Comparison of ENCODE assay signal across 2 cellular contexts in genomic region chr2:39531220-39531777, GRCh38.
TF ChIP-seq lines count a peak whose summit lies in the region.

No MANE protein-coding gene starts in this region.

TF ChIP-seq in SK-N-SH, 30 proteins besides CTCF, POLR2A, EP300 and RAD21 (continued from another document):
- TF ChIP-seq GATA2 (CRISPR knock-in tag; IDR thresholded peaks at IDR 0.05), result no peak
- no peak for TF ChIP-seq POLR2AphosphoS5 (IDR thresholded peaks at IDR 0.05; ENCODE audit: low read depth, low read length)
- no peak for TF ChIP-seq REST (IDR thresholded peaks at IDR 0.05; ENCODE audit: low read depth, low read length)
- TF ChIP-seq RFX5 (IDR thresholded peaks at IDR 0.05; ENCODE audit: low read length), result no peak

TF ChIP-seq in SK-N-SH treated with all-trans-retinoic acid at 6 μM for 48 hours, 23 proteins besides CTCF, POLR2A, EP300 and RAD21 (continued from another document):
- TF ChIP-seq, protein P1, sequence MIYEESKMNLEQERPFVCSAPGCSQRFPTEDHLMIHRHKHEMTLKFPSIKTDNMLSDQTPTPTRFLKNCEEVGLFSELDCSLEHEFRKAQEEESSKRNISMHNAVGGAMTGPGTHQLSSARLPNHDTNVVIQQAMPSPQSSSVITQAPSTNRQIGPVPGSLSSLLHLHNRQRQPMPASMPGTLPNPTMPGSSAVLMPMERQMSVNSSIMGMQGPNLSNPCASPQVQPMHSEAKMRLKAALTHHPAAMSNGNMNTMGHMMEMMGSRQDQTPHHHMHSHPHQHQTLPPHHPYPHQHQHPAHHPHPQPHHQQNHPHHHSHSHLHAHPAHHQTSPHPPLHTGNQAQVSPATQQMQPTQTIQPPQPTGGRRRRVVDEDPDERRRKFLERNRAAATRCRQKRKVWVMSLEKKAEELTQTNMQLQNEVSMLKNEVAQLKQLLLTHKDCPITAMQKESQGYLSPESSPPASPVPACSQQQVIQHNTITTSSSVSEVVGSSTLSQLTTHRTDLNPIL (CRISPR knock-in tag; IDR thresholded peaks at IDR 0.05; ENCODE audit: low read depth), result no peak
- TF ChIP-seq GLIS3 (CRISPR knock-in tag; IDR thresholded peaks at IDR 0.05), result no peak
- TF ChIP-seq ZNF565 (CRISPR knock-in tag; conservative IDR thresholded peaks at IDR 0.05; ENCODE audit: low read depth), result no peak
- TF ChIP-seq, protein P2, sequence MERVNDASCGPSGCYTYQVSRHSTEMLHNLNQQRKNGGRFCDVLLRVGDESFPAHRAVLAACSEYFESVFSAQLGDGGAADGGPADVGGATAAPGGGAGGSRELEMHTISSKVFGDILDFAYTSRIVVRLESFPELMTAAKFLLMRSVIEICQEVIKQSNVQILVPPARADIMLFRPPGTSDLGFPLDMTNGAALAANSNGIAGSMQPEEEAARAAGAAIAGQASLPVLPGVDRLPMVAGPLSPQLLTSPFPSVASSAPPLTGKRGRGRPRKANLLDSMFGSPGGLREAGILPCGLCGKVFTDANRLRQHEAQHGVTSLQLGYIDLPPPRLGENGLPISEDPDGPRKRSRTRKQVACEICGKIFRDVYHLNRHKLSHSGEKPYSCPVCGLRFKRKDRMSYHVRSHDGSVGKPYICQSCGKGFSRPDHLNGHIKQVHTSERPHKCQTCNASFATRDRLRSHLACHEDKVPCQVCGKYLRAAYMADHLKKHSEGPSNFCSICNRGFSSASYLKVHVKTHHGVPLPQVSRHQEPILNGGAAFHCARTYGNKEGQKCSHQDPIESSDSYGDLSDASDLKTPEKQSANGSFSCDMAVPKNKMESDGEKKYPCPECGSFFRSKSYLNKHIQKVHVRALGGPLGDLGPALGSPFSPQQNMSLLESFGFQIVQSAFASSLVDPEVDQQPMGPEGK (CRISPR knock-in tag; IDR thresholded peaks at IDR 0.05; ENCODE audit: borderline replicate concordance), result no peak
- TF ChIP-seq BACH2 (CRISPR knock-in tag; IDR thresholded peaks at IDR 0.05; ENCODE audit: borderline replicate concordance), result no peak
TF ChIP-seq in SK-N-SH treated with all-trans-retinoic acid at 6 μM for 48 hours: peak in this region for 0.
